ENCODE assay signal across 1 cellular context in genomic region chr5:123882946-123883345, GRCh38.
TF ChIP-seq lines count a peak whose summit lies in the region.

No MANE protein-coding gene starts in this region.

TF ChIP-seq in HEK293, 187 proteins besides CTCF, POLR2A, EP300 and RAD21 (continued from another document):
- TF ChIP-seq PRDM1 (tag by site-specific recombination; IDR thresholded peaks at IDR 0.05) (peak; percentile 64), IKZF3 (tag by site-specific recombination; IDR thresholded peaks at IDR 0.05) (peak; percentile 60), ZNF776 (tag by site-specific recombination; IDR thresholded peaks at IDR 0.05; ENCODE audit: borderline replicate concordance) (no peak), KLF8 (tag by site-specific recombination; IDR thresholded peaks at IDR 0.05) (peak; percentile 50; the same call in 1 of the 2 replicates), TRIM28 (IDR thresholded peaks at IDR 0.05; ENCODE audit: borderline replicate concordance, low read length) (peak; percentile 65; the same call in 1 of the 2 replicates), ZNF629 (tag by site-specific recombination; IDR thresholded peaks at IDR 0.05) (0 out of 2 replicates have a peak, but pooled peaks have one; percentile 10), GLI4 (tag by site-specific recombination; IDR thresholded peaks at IDR 0.05) (no peak), ZNF692 (tag by site-specific recombination; IDR thresholded peaks at IDR 0.05) (no peak), ZNF596 (tag by site-specific recombination; IDR thresholded peaks at IDR 0.05) (0 out of 2 replicates have a peak, but pooled peaks have one; percentile 55), ZNF280C (tag by site-specific recombination; IDR thresholded peaks at IDR 0.05) (no peak), FEZF1 (tag by site-specific recombination; IDR thresholded peaks at IDR 0.05) (peak; percentile 68), HOXD13 (CRISPR knock-in tag; IDR thresholded peaks at IDR 0.05; ENCODE audit: borderline replicate concordance) (no peak), ZNF449 (tag by site-specific recombination; IDR thresholded peaks at IDR 0.05) (no peak), MZF1 (tag by site-specific recombination; IDR thresholded peaks at IDR 0.05; ENCODE audit: borderline replicate concordance) (no peak), INSM2 (tag by site-specific recombination; IDR thresholded peaks at IDR 0.05) (0 out of 2 replicates have a peak, but pooled peaks have one; percentile 27), ZNF248 (tag by site-specific recombination; IDR thresholded peaks at IDR 0.05) (no peak), ZNF146 (tag by site-specific recombination; IDR thresholded peaks at IDR 0.05) (no peak), ZNF704 (tag by site-specific recombination; IDR thresholded peaks at IDR 0.05) (no peak), ZSCAN16 (tag by site-specific recombination; IDR thresholded peaks at IDR 0.05) (no peak), ZBTB26 (tag by site-specific recombination; optimal IDR thresholded peaks at IDR 0.05) (no peak), SP7 (tag by site-specific recombination; IDR thresholded peaks at IDR 0.05) (peak; percentile 18; the same call in 1 of the 2 replicates), ZNF24 (tag by site-specific recombination; IDR thresholded peaks at IDR 0.05) (0 out of 2 replicates have a peak, but pooled peaks have one; percentile 18), ZNF274 (IDR thresholded peaks at IDR 0.05; ENCODE audit: low read length) (no peak), ZNF274 (tag by site-specific recombination; IDR thresholded peaks at IDR 0.05; ENCODE audit: borderline replicate concordance) (no peak), BCL11A (tag by site-specific recombination; IDR thresholded peaks at IDR 0.05; ENCODE audit: low read depth) (no peak), ZNF423 (tag by site-specific recombination; IDR thresholded peaks at IDR 0.05) (no peak), ZBTB6 (tag by site-specific recombination; IDR thresholded peaks at IDR 0.05) (no peak), ZNF843 (tag by site-specific recombination; IDR thresholded peaks at IDR 0.05) (peak; percentile 74; the same call in 1 of the 2 replicates), ZNF792 (tag by site-specific recombination; IDR thresholded peaks at IDR 0.05) (no peak), ZBTB49 (tag by site-specific recombination; IDR thresholded peaks at IDR 0.05; ENCODE audit: low read depth) (no peak), YY2 (tag by site-specific recombination; IDR thresholded peaks at IDR 0.05) (no peak), ZNF488 (tag by site-specific recombination; IDR thresholded peaks at IDR 0.05) (no peak), ZNF558 (tag by site-specific recombination; IDR thresholded peaks at IDR 0.05) (no peak), ZBTB17 (tag by site-specific recombination; IDR thresholded peaks at IDR 0.05) (peak; percentile 89), OSR2 (tag by site-specific recombination; IDR thresholded peaks at IDR 0.05) (peak; percentile 63), GFI1B (tag by site-specific recombination; IDR thresholded peaks at IDR 0.05) (peak; percentile 77; the same call in 1 of the 2 replicates), PRDM6 (tag by site-specific recombination; IDR thresholded peaks at IDR 0.05) (peak; percentile 54), ZBTB44 (tag by site-specific recombination; IDR thresholded peaks at IDR 0.05) (peak; percentile 62; the same call in 1 of the 2 replicates), GLI2 (tag by site-specific recombination; IDR thresholded peaks at IDR 0.05; ENCODE audit: borderline replicate concordance, low read depth) (0 out of 2 replicates have a peak, but pooled peaks have one; percentile 24), KLF7 (tag by site-specific recombination; IDR thresholded peaks at IDR 0.05; ENCODE audit: borderline replicate concordance) (no peak), ZNF660 (tag by site-specific recombination; IDR thresholded peaks at IDR 0.05) (no peak), ZNF114 (tag by site-specific recombination; IDR thresholded peaks at IDR 0.05) (no peak)
